Comparison of ENCODE assay signal across 9 cellular contexts in the genomic region with DNA sequence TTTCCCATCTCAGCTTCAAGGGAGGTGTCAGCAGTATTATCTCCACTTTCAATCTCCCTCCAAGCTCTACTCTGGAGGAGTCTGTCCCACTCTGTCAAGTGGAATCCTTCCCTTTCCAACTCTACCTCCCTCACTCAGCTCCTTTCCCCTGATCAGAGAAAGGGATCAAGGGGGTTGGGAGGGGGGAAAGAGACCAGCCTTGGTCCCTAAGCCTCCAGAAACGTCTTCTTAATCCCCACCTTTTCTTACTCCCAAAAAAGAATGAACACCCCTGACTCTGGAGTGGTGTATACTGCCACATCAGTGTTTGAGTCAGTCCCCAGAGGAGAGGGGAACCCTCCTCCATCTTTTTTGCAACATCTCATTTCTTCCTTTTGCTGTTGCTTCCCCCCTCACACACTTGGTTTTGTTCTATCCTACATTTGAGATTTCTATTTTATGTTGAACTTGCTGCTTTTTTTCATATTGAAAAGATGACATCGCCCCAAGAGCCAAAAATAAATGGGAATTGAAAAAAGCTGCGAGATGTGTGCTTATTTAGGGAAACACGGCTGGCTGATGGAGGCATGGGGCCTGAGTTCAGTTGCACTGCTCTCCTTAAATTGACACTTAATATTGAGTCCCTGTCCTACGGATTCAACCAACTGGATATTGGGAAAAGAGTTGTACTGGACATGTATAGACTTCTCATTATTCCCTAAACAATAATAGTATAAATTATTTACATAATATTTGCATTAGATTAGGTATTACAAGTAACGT. TPM values are rescaled to one million over a fixed set of nuclear protein-coding genes. Genes with fewer than 3 reads are reported as not detected.
A peak's percentile ranks its signal among the peaks of the same experiment; 100 is the strongest.
DNase-seq lines count a peak whose midpoint lies in the region; ATAC-seq, FAIRE-seq and TF ChIP-seq lines count a peak whose summit lies in the region.
"Had no signal": no experiment of that assay in that cellular context is flagged by ENCODE, and none has a peak within 500 bp of the region (broad histone marks: within the 10 kb centered on the region; RNA-seq: fewer than 3 reads in every experiment).

No MANE protein-coding gene starts in this region.

- no peaks in the 10 kb centered on the region for H3K9me3 Mint-ChIP-seq in activated CD8-positive, alpha-beta memory T cell treated with anti-CD3 and anti-CD28 coated beads, Interleukin-2, amount 10 ng/mL, durations not matched to agents 7 days and 5 days (ENCODE audit: low read depth)

- CTCF ChIA-PET in activated CD8-positive, alpha-beta memory T cell treated with anti-CD3 and anti-CD28 coated beads, Interleukin-2, amount 10 ng/mL, durations not matched to agents 7 days and 5 days (lab: Charles Lee): interaction anchor here (0.9 to 32.1 kb wide), 5 partner anchors 14 to 184 kb away, joined by 3 to 936 read pairs (median 3); partner anchors contain the start of gene DHX16
- CTCF ChIA-PET in endothelial cell of umbilical vein (lab: Charles Lee): interaction anchor here (0.8 to 9.2 kb wide), 5 partner anchors 40 to 362 kb away, joined by 3 to 296 read pairs (median 4); no protein-coding TSS in a partner anchor

- FAIRE-seq in endothelial cell of umbilical vein (lab: Jason Lieb, UNC): peak; percentile 24

- no peak for TF ChIP-seq EP300 in stomach (IDR thresholded peaks at IDR 0.05)

- intact Hi-C loops in endothelial cell of umbilical vein (cut with micrococcal nuclease): no loop called here
- intact Hi-C loops in stomach (cut with DNase I; ENCODE audit: low total_unique reads): loop anchor here (5.0 kb wide), 1 partner anchor 48 kb away; no protein-coding TSS in a partner anchor

- H3K79me2 ChIP-seq in endothelial cell of umbilical vein (ENCODE audit: control insufficient read depth, insufficient read depth, low read length): peaks cover 50% of the 10 kb centered on the region

- ATAC-seq in activated CD8-positive, alpha-beta memory T cell treated with anti-CD3 and anti-CD28 coated beads, Interleukin-2, amount 10 ng/mL, durations not matched to agents 7 days and 5 days: no peak
- ATAC-seq in RWPE2 (ENCODE audit: low read depth) (peak; percentile 4; the same call in 2 of the 3 replicates), HG03442 (IDR thresholded peaks at IDR 0.05; ENCODE audit: unreplicated experiment) (no peak), GM19351 (IDR thresholded peaks at IDR 0.05; ENCODE audit: unreplicated experiment) (no peak)

- dilution Hi-C loops in endothelial cell of umbilical vein (cut with MboI; ENCODE audit: extremely low pct_ligation_motif_present, low sequenced_read_pairs): loop anchor here (25.0 kb wide), 1 partner anchor 162 kb away; the partner anchor contains the start of gene DDR1

- TF ChIP-seq POLR2A in endothelial cell of umbilical vein (IDR thresholded peaks at IDR 0.05; ENCODE audit: low read depth, low read length) (no peak), stomach (IDR thresholded peaks at IDR 0.05) (no peak)

- H3K36me3 ChIP-seq in RWPE2 (ENCODE audit: low read depth) (peaks cover 78% of the 10 kb centered on the region), endothelial cell of umbilical vein (ENCODE audit: control insufficient read depth in 2 of 2, extremely low read depth in 1 of 2, insufficient read depth in 2 of 2, low read length in 2 of 2) (peaks cover 16 to 35% of the 10 kb centered on the region in 2 experiments), stomach (peaks cover 60 to 79% (median 76%) of the 10 kb centered on the region in 4 donors)

- no peak for TF ChIP-seq CTCF in RWPE2 (IDR thresholded peaks at IDR 0.05; ENCODE audit: poor library complexity, severe bottlenecking)
- TF ChIP-seq CTCF in endothelial cell of umbilical vein (IDR thresholded peaks at IDR 0.05; ENCODE audit: extremely low read depth in 1 of 2, insufficient read depth in 1 of 2, low read depth in 1 of 2, low read length in 2 of 2): no peak
- no peak for TF ChIP-seq CTCF in stomach (IDR thresholded peaks at IDR 0.05)

- H3K4me3 ChIP-seq in RWPE2 (ENCODE audit: severe bottlenecking) (no peak overlapping the region), endothelial cell of umbilical vein (replicated peaks in 1 of 3; ENCODE audit: insufficient read depth in 1 of 3, low read depth in 1 of 3, low read length in 3 of 3) (no peak overlapping the region), stomach (no peak overlapping the region)

- H3K9ac ChIP-seq in endothelial cell of umbilical vein (replicated peaks; ENCODE audit: extremely low read depth, insufficient read depth, low read length): no peak overlapping the region

- H2AFZ ChIP-seq in endothelial cell of umbilical vein (ENCODE audit: low read depth, low read length): no peak overlapping the region

- 34 to 42% (median 38%) methylated on average over 6 of the region's 6 CpGs for WGBS in stomach, 5 donors

- H3K27me3 ChIP-seq in RWPE2 (ENCODE audit: insufficient read depth, poor library complexity, severe bottlenecking): no peaks in the 10 kb centered on the region
- no peaks in the 10 kb centered on the region for H3K27me3 ChIP-seq in endothelial cell of umbilical vein (ENCODE audit: control insufficient read depth in 2 of 2, insufficient read depth in 2 of 2, low read length in 2 of 2)
- H3K27me3 ChIP-seq in stomach: no peaks in the 10 kb centered on the region

- H3K4me2 ChIP-seq in endothelial cell of umbilical vein (ENCODE audit: insufficient read depth, low read length): no peak overlapping the region

- H3K9me3 ChIP-seq in RWPE2 (ENCODE audit: severe bottlenecking): no peaks in the 10 kb centered on the region
- H3K9me3 ChIP-seq in endothelial cell of umbilical vein (replicated peaks; ENCODE audit: control insufficient read depth, insufficient read depth, low read length): no peaks in the 10 kb centered on the region
- no peaks in the 10 kb centered on the region for H3K9me3 ChIP-seq in stomach

- peaks cover 7% of the 10 kb centered on the region for H4K20me1 ChIP-seq in endothelial cell of umbilical vein (replicated peaks; ENCODE audit: control insufficient read depth, extremely low read depth, insufficient read depth, low read length)

- H3K27ac Mint-ChIP-seq in activated CD8-positive, alpha-beta memory T cell treated with anti-CD3 and anti-CD28 coated beads, Interleukin-2, amount 10 ng/mL, durations not matched to agents 7 days and 5 days: peak overlapping the region; percentile 63

- H3K36me3 Mint-ChIP-seq in activated CD8-positive, alpha-beta memory T cell treated with anti-CD3 and anti-CD28 coated beads, Interleukin-2, amount 10 ng/mL, durations not matched to agents 7 days and 5 days: peaks cover 63% of the 10 kb centered on the region

- POLR2A ChIA-PET in endothelial cell of umbilical vein (lab: Charles Lee): interaction anchor here (0.5 to 0.6 kb wide), 2 partner anchors 50 to 110 kb away, joined by 3 read pairs; no protein-coding TSS in a partner anchor

- H3K27me3 Mint-ChIP-seq in activated CD8-positive, alpha-beta memory T cell treated with anti-CD3 and anti-CD28 coated beads, Interleukin-2, amount 10 ng/mL, durations not matched to agents 7 days and 5 days: no peaks in the 10 kb centered on the region

- H3K4me3 Mint-ChIP-seq in activated CD8-positive, alpha-beta memory T cell treated with anti-CD3 and anti-CD28 coated beads, Interleukin-2, amount 10 ng/mL, durations not matched to agents 7 days and 5 days: peak overlapping the region; percentile 42

- DNase-seq in activated CD8-positive, alpha-beta memory T cell treated with anti-CD3 and anti-CD28 coated beads, Interleukin-2, amount 10 ng/mL, durations not matched to agents 7 days and 5 days: no peak
- no peak for DNase-seq in activated CD8-positive, alpha-beta memory T cell treated with anti-CD3 and anti-CD28 coated beads for 24 hours
- DNase-seq in RWPE2 (ENCODE audit: low spot score): no peak
- DNase-seq in endothelial cell of umbilical vein (ENCODE audit: low read depth, low spot score): no peak
- no peak for DNase-seq in stomach
- DNase-seq in amniotic stem cell (lab: John Stamatoyannopoulos, UW): no peak
- DNase-seq: NCI-H774 had no signal

- no TSS peak for BruUV-seq in endothelial cell of umbilical vein (replicated peaks; lab: Mats Ljungman, UMichigan)

- peaks cover 37% of the 10 kb centered on the region for H3K4me1 Mint-ChIP-seq in activated CD8-positive, alpha-beta memory T cell treated with anti-CD3 and anti-CD28 coated beads, Interleukin-2, amount 10 ng/mL, durations not matched to agents 7 days and 5 days

- H3K27ac ChIP-seq in RWPE2 (ENCODE audit: poor library complexity, severe bottlenecking): peak overlapping the region; percentile 96
- no peak overlapping the region for H3K27ac ChIP-seq in endothelial cell of umbilical vein (ENCODE audit: insufficient read depth, low read depth, low read length)
- H3K27ac ChIP-seq in stomach: peak overlapping the region in 3 of 5 donors; percentile 42 to 98 (median 49)

- peaks cover 5% of the 10 kb centered on the region for H3K4me1 ChIP-seq in RWPE2 (ENCODE audit: insufficient read depth, poor library complexity, severe bottlenecking)
- H3K4me1 ChIP-seq in endothelial cell of umbilical vein (ENCODE audit: control insufficient read depth, extremely low read depth, insufficient read depth, low read length): peaks cover 21% of the 10 kb centered on the region
- peaks cover 15 to 64% (median 39%) of the 10 kb centered on the region in 4 donors for H3K4me1 ChIP-seq in stomach

- H3K9me1 ChIP-seq in endothelial cell of umbilical vein (replicated peaks; ENCODE audit: control insufficient read depth, extremely low read depth, insufficient read depth, low read length): no peaks in the 10 kb centered on the region

RNA-seq across cellular contexts. Expression of gene TUBB, which starts 4.9 kb away (rescaled TPM):
- total RNA-seq in activated CD8-positive, alpha-beta memory T cell treated with anti-CD3 and anti-CD28 coated beads, Interleukin-2, amount 10 ng/mL, durations not matched to agents 7 days and 5 days: 1,000 to 10,000 TPM; 1,499 to 1,522 TPM
- total RNA-seq in endothelial cell of umbilical vein: 1,243 and 1,276 TPM in 2 replicates
- 1,408 and 1,437 TPM in 2 replicates for polyA plus RNA-seq in endothelial cell of umbilical vein
- polyA plus RNA-seq in endothelial cell of umbilical vein (2011; cell fraction: cytosol; rRNA removed): 1,278 and 1,444 TPM in 2 replicates
- polyA plus RNA-seq in endothelial cell of umbilical vein (2011; cell fraction: nucleus; rRNA removed): 567 and 602 TPM in 2 replicates
- 869 and 1,219 TPM in 2 replicates for polyA plus RNA-seq in endothelial cell of umbilical vein (2012)
- polyA minus RNA-seq in endothelial cell of umbilical vein: 1,727 and 1,760 TPM in 2 replicates
- polyA minus RNA-seq in endothelial cell of umbilical vein (2011; cell fraction: cytosol; rRNA and poly(A)+ RNA removed): 468 TPM
- polyA minus RNA-seq in endothelial cell of umbilical vein (2011; cell fraction: nucleus; rRNA and poly(A)+ RNA removed): 213 and 284 TPM in 2 replicates
- 100 to 1,000 TPM in 4 of 5 donors, 10 to 100 TPM in 1; 67.5 to 177 (median 109) TPM for total RNA-seq in stomach
- polyA plus RNA-seq in stomach: 100 to 1,000 TPM; 127 to 223 (median 183) TPM

RNA-seq across cellular contexts. Expression of gene MDC1, which starts 8.0 kb away (rescaled TPM):
- 10 to 100 TPM; 67.4 to 83.9 TPM for total RNA-seq in activated CD8-positive, alpha-beta memory T cell treated with anti-CD3 and anti-CD28 coated beads, Interleukin-2, amount 10 ng/mL, durations not matched to agents 7 days and 5 days
- total RNA-seq in endothelial cell of umbilical vein (42.3 and 43.6 TPM in 2 replicates), stomach (100 to 1,000 TPM in 2 of 5 donors, 10 to 100 TPM in 2, 1 to 10 TPM in 1; 9.6 to 153 (median 99.2) TPM)
- polyA plus RNA-seq in endothelial cell of umbilical vein (15.6 and 16.8 TPM in 2 replicates), stomach (1 to 10 TPM; 3.8 to 8.7 (median 4.2) TPM)
- 13.0 and 13.4 TPM in 2 replicates for polyA plus RNA-seq in endothelial cell of umbilical vein (2011; cell fraction: cytosol; rRNA removed)
- 36.2 and 49.0 TPM in 2 replicates for polyA plus RNA-seq in endothelial cell of umbilical vein (2011; cell fraction: nucleus; rRNA removed)
- 16.8 and 20.4 TPM in 2 replicates for polyA plus RNA-seq in endothelial cell of umbilical vein (2012)
- polyA minus RNA-seq in endothelial cell of umbilical vein: 14.6 and 17.6 TPM in 2 replicates
- polyA minus RNA-seq in endothelial cell of umbilical vein (2011; cell fraction: cytosol; rRNA and poly(A)+ RNA removed): 20.7 TPM
- polyA minus RNA-seq in endothelial cell of umbilical vein (2011; cell fraction: nucleus; rRNA and poly(A)+ RNA removed): 11.9 and 14.6 TPM in 2 replicates

RNA-seq across cellular contexts. Expression of gene FLOT1, which starts 17.4 kb away (rescaled TPM):
- 100 to 1,000 TPM; 165 to 184 TPM for total RNA-seq in activated CD8-positive, alpha-beta memory T cell treated with anti-CD3 and anti-CD28 coated beads, Interleukin-2, amount 10 ng/mL, durations not matched to agents 7 days and 5 days
- total RNA-seq in endothelial cell of umbilical vein (141 and 145 TPM in 2 replicates), stomach (100 to 1,000 TPM in 2 of 5 donors, 10 to 100 TPM in 3; 40.6 to 201 (median 74.7) TPM)
- polyA plus RNA-seq in endothelial cell of umbilical vein (146 and 154 TPM in 2 replicates), stomach (100 to 1,000 TPM; 145 to 178 (median 151) TPM)
- polyA plus RNA-seq in endothelial cell of umbilical vein (2011; cell fraction: cytosol; rRNA removed): 146 and 167 TPM in 2 replicates
- polyA plus RNA-seq in endothelial cell of umbilical vein (2011; cell fraction: nucleus; rRNA removed): 258 and 271 TPM in 2 replicates
- polyA plus RNA-seq in endothelial cell of umbilical vein (2012): 59.6 and 86.3 TPM in 2 replicates
- 122 and 136 TPM in 2 replicates for polyA minus RNA-seq in endothelial cell of umbilical vein
- polyA minus RNA-seq in endothelial cell of umbilical vein (2011; cell fraction: cytosol; rRNA and poly(A)+ RNA removed): 62.8 TPM
- polyA minus RNA-seq in endothelial cell of umbilical vein (2011; cell fraction: nucleus; rRNA and poly(A)+ RNA removed): 238 and 240 TPM in 2 replicates

RNA-seq across cellular contexts. Expression of gene IER3, which starts 19.3 kb away (rescaled TPM):
- 10 to 100 TPM in 1 of 2 experiments, 1 to 10 TPM in 1; 10.0 to 62.7 TPM for total RNA-seq in activated CD8-positive, alpha-beta memory T cell treated with anti-CD3 and anti-CD28 coated beads, Interleukin-2, amount 10 ng/mL, durations not matched to agents 7 days and 5 days
- total RNA-seq in endothelial cell of umbilical vein (163 and 170 TPM in 2 replicates), stomach (100 to 1,000 TPM in 2 of 5 donors, 10 to 100 TPM in 3; 16.5 to 144 (median 92.8) TPM)
- polyA plus RNA-seq in endothelial cell of umbilical vein (344 and 468 TPM in 2 replicates), stomach (100 to 1,000 TPM; 112 to 187 (median 147) TPM)
- polyA plus RNA-seq in endothelial cell of umbilical vein (2011; cell fraction: cytosol; rRNA removed): 344 and 363 TPM in 2 replicates
- 547 and 658 TPM in 2 replicates for polyA plus RNA-seq in endothelial cell of umbilical vein (2011; cell fraction: nucleus; rRNA removed)
- polyA plus RNA-seq in endothelial cell of umbilical vein (2012): 266 and 464 TPM in 2 replicates
- 77.6 and 100 TPM in 2 replicates for polyA minus RNA-seq in endothelial cell of umbilical vein
- polyA minus RNA-seq in endothelial cell of umbilical vein (2011; cell fraction: cytosol; rRNA and poly(A)+ RNA removed): 38.7 TPM
- polyA minus RNA-seq in endothelial cell of umbilical vein (2011; cell fraction: nucleus; rRNA and poly(A)+ RNA removed): 87.7 and 161 TPM in 2 replicates

RNA-seq across cellular contexts. Expression of gene NRM, which starts 34.3 kb away (rescaled TPM):
- 10 to 100 TPM; 30.2 to 36.4 TPM for total RNA-seq in activated CD8-positive, alpha-beta memory T cell treated with anti-CD3 and anti-CD28 coated beads, Interleukin-2, amount 10 ng/mL, durations not matched to agents 7 days and 5 days
- 28.5 and 32.2 TPM in 2 replicates for total RNA-seq in endothelial cell of umbilical vein
- 33.8 and 36.7 TPM in 2 replicates for polyA plus RNA-seq in endothelial cell of umbilical vein
- polyA plus RNA-seq in endothelial cell of umbilical vein (2011; cell fraction: cytosol; rRNA removed): 33.0 and 34.0 TPM in 2 replicates
- polyA plus RNA-seq in endothelial cell of umbilical vein (2011; cell fraction: nucleus; rRNA removed): 16.0 and 18.9 TPM in 2 replicates
- 17.7 and 22.2 TPM in 2 replicates for polyA plus RNA-seq in endothelial cell of umbilical vein (2012)
- polyA minus RNA-seq in endothelial cell of umbilical vein: 17.5 and 18.7 TPM in 2 replicates
- polyA minus RNA-seq in endothelial cell of umbilical vein (2011; cell fraction: cytosol; rRNA and poly(A)+ RNA removed): 20.0 TPM
- 4.5 and 7.8 TPM in 2 replicates for polyA minus RNA-seq in endothelial cell of umbilical vein (2011; cell fraction: nucleus; rRNA and poly(A)+ RNA removed)
- 1 to 10 TPM in 4 of 5 donors, under 1 TPM in 1; 0.92 to 6.4 (median 2.9) TPM for total RNA-seq in stomach
- polyA plus RNA-seq in stomach: 10 to 100 TPM in 1 of 3 donors, 1 to 10 TPM in 2; 4.1 to 15.8 (median 8.5) TPM
